Comparison of ENCODE assay signal across 15 cellular contexts in the genomic region with DNA sequence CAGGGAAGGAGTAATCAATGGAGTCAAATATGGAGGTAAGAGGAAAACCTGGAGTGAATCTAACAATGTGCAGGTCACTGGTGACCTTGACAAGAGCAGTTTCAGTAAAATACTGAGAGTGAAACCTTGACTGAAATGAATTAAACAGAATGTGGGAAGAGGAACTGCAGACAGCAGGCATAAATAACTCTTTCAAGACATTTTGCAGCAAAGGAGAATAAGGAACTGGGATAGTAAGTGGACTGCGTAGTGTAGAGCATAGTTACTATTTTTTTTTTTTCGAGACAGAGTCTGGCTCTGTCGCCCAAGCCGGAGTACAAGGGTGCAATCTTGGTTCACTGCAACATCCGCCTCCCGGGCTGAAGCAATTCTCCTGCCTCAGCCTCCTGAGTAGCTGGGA. TPM values are rescaled to one million over a fixed set of nuclear protein-coding genes. Genes with fewer than 3 reads are reported as not detected.
A peak's percentile ranks its signal among the peaks of the same experiment; 100 is the strongest.
DNase-seq lines count a peak whose midpoint lies in the region; ATAC-seq, FAIRE-seq and TF ChIP-seq lines count a peak whose summit lies in the region.
"Had no signal": no experiment of that assay in that cellular context is flagged by ENCODE, and none has a peak within 500 bp of the region (broad histone marks: within the 10 kb centered on the region; RNA-seq: fewer than 3 reads in every experiment).

No MANE protein-coding gene starts in this region.

- H3K27me3 ChIP-seq in K562 (ENCODE audit: control insufficient read depth in 2 of 2, insufficient read depth in 2 of 2, low read length in 2 of 2) = no peaks in the 10 kb centered on the region
- H3K27me3 ChIP-seq: neural progenitor cell, suprapubic skin had no signal

- H3K9me1 ChIP-seq in K562 (ENCODE audit: control insufficient read depth, insufficient read depth, low read length) = no peaks in the 10 kb centered on the region

- WGBS in K562 (ENCODE audit: insufficient coverage, low coverage, missing lambda C conversion rate) = 84% methylated on average over 2 of the region's 6 CpGs

- CTCF ChIA-PET in K562 (lab: Yijun Ruan, JAX; ENCODE audit: low intra/inter-chr PET ratio) = no interaction called here

- POLR2A ChIA-PET in K562 (lab: Yijun Ruan, JAX) = no interaction called here

- H3K9ac ChIP-seq in K562 (ENCODE audit: insufficient read depth in 1 of 2, low read depth in 2 of 2, low read length in 2 of 2) = no peak overlapping the region
- H3K9ac ChIP-seq: neural progenitor cell had no signal

- H4K20me1 ChIP-seq in K562 (replicated peaks; ENCODE audit: control insufficient read depth, insufficient read depth, low read length) = no peaks in the 10 kb centered on the region

- no peak for TF ChIP-seq RAD21 in K562 (CRISPR knock-in tag; conservative IDR thresholded peaks at IDR 0.05 in 1 of 2, IDR thresholded peaks at IDR 0.05 in 1 of 2)

- in situ Hi-C loops in K562 (cut with MboI) = no loop called here

- no peaks in the 10 kb centered on the region for H3K9me3 ChIP-seq in K562 (replicated peaks; ENCODE audit: control insufficient read depth, insufficient read depth, low read depth, low read length)
- H3K9me3 ChIP-seq: suprapubic skin had no signal

- intact Hi-C loops in K562 (cut with micrococcal nuclease) = no loop called here

- BruUV-seq in K562 (replicated peaks; lab: Mats Ljungman, UMichigan) = no TSS peak

- TF ChIP-seq POLR2A in K562 (conservative IDR thresholded peaks at IDR 0.05) = no peak

- peaks cover 28% of the 10 kb centered on the region; the same call in 2 of the 3 replicates for H3K36me3 ChIP-seq in K562 (ENCODE audit: control insufficient read depth, insufficient read depth, low read length)
- H3K36me3 ChIP-seq: neural progenitor cell had no signal

- no peak overlapping the region for H3K4me2 ChIP-seq in K562 (ENCODE audit: insufficient read depth, low read length)
- H3K4me2 ChIP-seq: neural progenitor cell had no signal

- H3K79me2 ChIP-seq in K562 (ENCODE audit: control insufficient read depth, insufficient read depth, low read length) = no peaks in the 10 kb centered on the region

- no peak for TF ChIP-seq CTCF in K562 (IDR thresholded peaks at IDR 0.05 in 2 of 3, conservative IDR thresholded peaks at IDR 0.05 in 1 of 3; ENCODE audit: insufficient read depth in 2 of 3, low read depth in 1 of 3, low read length in 3 of 3)

- no peak for DNase-seq in K562 (ENCODE audit: extremely low read depth in 1 of 4, low spot score in 3 of 4)
- no peak for DNase-seq in NCI-H2107 (lab: John Stamatoyannopoulos, UW)
- no peak for DNase-seq in T-helper 9 cell
- DNase-seq: activated T-cell treated with anti-CD3 and anti-CD28 coated beads, Interleukin-2, amount 50 U/mL, for 4 hours; central memory CD4-positive, alpha-beta T cell; NCI-H526 had no signal

- FAIRE-seq in K562 (lab: Jason Lieb, UNC) = no peak
- FAIRE-seq: GM12892, islet of Langerhans had no signal

- ATAC-seq in GM18499 (IDR thresholded peaks at IDR 0.05; ENCODE audit: insufficient read depth, unreplicated experiment) (peak; percentile 83), GM21515 (IDR thresholded peaks at IDR 0.05; ENCODE audit: unreplicated experiment) (peak; percentile 94), HG03565 (IDR thresholded peaks at IDR 0.05; ENCODE audit: unreplicated experiment) (peak; percentile 93), K562 (no peak), HG02970 (IDR thresholded peaks at IDR 0.05; ENCODE audit: low FRiP score, unreplicated experiment) (no peak), HG03280 (IDR thresholded peaks at IDR 0.05; ENCODE audit: unreplicated experiment) (no peak)
- ATAC-seq: activated T-cell treated with anti-CD3 and anti-CD28 coated beads, Interleukin-2, amount 50 U/mL, for 4 hours had no signal

- H3K4me3 ChIP-seq in K562 = no peak overlapping the region
- H3K4me3 ChIP-seq: neural progenitor cell, suprapubic skin had no signal

- H2AFZ ChIP-seq in K562 (ENCODE audit: low read depth, low read length) = no peak overlapping the region
- H2AFZ ChIP-seq: neural progenitor cell had no signal

- TF ChIP-seq EP300 in K562 (IDR thresholded peaks at IDR 0.05; ENCODE audit: low read length) = no peak

- no peaks in the 10 kb centered on the region for H3K4me1 ChIP-seq in K562 (replicated peaks in 1 of 2; ENCODE audit: control insufficient read depth in 2 of 2, insufficient read depth in 2 of 2, low read length in 2 of 2)
- H3K4me1 ChIP-seq: neural progenitor cell, suprapubic skin had no signal

- no peak overlapping the region for H3K27ac ChIP-seq in K562 (ENCODE audit: extremely low read depth, low read depth, low read length)
- H3K27ac ChIP-seq: neural progenitor cell, suprapubic skin had no signal

TF ChIP-seq in K562, 482 proteins besides CTCF, POLR2A, EP300 and RAD21:
- TF ChIP-seq, protein P1, sequence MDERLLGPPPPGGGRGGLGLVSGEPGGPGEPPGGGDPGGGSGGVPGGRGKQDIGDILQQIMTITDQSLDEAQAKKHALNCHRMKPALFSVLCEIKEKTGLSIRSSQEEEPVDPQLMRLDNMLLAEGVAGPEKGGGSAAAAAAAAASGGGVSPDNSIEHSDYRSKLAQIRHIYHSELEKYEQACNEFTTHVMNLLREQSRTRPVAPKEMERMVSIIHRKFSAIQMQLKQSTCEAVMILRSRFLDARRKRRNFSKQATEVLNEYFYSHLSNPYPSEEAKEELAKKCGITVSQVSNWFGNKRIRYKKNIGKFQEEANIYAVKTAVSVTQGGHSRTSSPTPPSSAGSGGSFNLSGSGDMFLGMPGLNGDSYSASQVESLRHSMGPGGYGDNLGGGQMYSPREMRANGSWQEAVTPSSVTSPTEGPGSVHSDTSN (CRISPR knock-in tag; IDR thresholded peaks at IDR 0.05; ENCODE audit: low read depth) = no peak
- TF ChIP-seq, protein P1 (tag; conservative IDR thresholded peaks at IDR 0.05; ENCODE audit: low read depth) = 0 out of 2 replicates have a peak, but pooled peaks have one; percentile 40
- TF ChIP-seq, protein P2, sequence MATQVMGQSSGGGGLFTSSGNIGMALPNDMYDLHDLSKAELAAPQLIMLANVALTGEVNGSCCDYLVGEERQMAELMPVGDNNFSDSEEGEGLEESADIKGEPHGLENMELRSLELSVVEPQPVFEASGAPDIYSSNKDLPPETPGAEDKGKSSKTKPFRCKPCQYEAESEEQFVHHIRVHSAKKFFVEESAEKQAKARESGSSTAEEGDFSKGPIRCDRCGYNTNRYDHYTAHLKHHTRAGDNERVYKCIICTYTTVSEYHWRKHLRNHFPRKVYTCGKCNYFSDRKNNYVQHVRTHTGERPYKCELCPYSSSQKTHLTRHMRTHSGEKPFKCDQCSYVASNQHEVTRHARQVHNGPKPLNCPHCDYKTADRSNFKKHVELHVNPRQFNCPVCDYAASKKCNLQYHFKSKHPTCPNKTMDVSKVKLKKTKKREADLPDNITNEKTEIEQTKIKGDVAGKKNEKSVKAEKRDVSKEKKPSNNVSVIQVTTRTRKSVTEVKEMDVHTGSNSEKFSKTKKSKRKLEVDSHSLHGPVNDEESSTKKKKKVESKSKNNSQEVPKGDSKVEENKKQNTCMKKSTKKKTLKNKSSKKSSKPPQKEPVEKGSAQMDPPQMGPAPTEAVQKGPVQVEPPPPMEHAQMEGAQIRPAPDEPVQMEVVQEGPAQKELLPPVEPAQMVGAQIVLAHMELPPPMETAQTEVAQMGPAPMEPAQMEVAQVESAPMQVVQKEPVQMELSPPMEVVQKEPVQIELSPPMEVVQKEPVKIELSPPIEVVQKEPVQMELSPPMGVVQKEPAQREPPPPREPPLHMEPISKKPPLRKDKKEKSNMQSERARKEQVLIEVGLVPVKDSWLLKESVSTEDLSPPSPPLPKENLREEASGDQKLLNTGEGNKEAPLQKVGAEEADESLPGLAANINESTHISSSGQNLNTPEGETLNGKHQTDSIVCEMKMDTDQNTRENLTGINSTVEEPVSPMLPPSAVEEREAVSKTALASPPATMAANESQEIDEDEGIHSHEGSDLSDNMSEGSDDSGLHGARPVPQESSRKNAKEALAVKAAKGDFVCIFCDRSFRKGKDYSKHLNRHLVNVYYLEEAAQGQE (CRISPR knock-in tag; IDR thresholded peaks at IDR 0.05; ENCODE audit: low read depth) = no peak
- TF ChIP-seq MEIS2 (IDR thresholded peaks at IDR 0.05; ENCODE audit: partially characterized antibody) = peak; percentile 29

RNA-seq across cellular contexts. Expression of a gene that starts 24.0 kb away (rescaled TPM):
- 379 and 688 TPM in 2 replicates for total RNA-seq in K562 (2011; cell fraction: chromatin; rRNA removed; ENCODE audit: low replicate concordance)
- 193 and 197 TPM in 2 replicates for total RNA-seq in K562 (2011; cell fraction: nucleolus; rRNA removed)
- total RNA-seq in K562 (2011; cell fraction: nucleoplasm; rRNA removed) = 341 and 464 TPM in 2 replicates
- total RNA-seq in K562 (2014; rRNA removed) (475 and 540 TPM in 2 replicates), K562 (2014; rRNA removed; fragmentation: Illumina TruSeq; extraction: Trizol) (671 and 744 TPM in 2 replicates), K562 (2015; rRNA removed; fragmentation: Illumina TruSeq; extraction: Trizol) (587 and 622 TPM in 2 replicates), K562 (2021) (421 and 459 TPM in 2 replicates)
- polyA plus RNA-seq in K562 (2011; rRNA removed) (461 and 523 TPM in 2 replicates), K562 (2014; fragmentation: Illumina TruSeq; extraction: Trizol) (534 and 616 TPM in 2 replicates), K562 (2014; fragmentation: Nextera tagmentation; extraction: Ambion mirVana) (100 to 1,000 TPM; 468 to 638 TPM), K562 (2014; rRNA removed) (352 and 405 TPM in 2 replicates)
- 199 and 265 TPM in 2 replicates for polyA plus RNA-seq in K562 (2011; cell fraction: cytosol; rRNA removed)
- 464 and 535 TPM in 2 replicates for polyA plus RNA-seq in K562 (2011; cell fraction: nucleus; rRNA removed)
- polyA plus RNA-seq in K562 (2012) = 368 and 402 TPM in 2 replicates
- polyA minus RNA-seq in K562 (2011; rRNA and poly(A)+ RNA removed) = 441 and 529 TPM in 2 replicates
- polyA minus RNA-seq in K562 (2011; cell fraction: cytosol; rRNA and poly(A)+ RNA removed) = 333 and 352 TPM in 2 replicates
- 173 and 327 TPM in 2 replicates for polyA minus RNA-seq in K562 (2011; cell fraction: nucleus; rRNA and poly(A)+ RNA removed)

Comparison
In these comparisons a context has a peak if more than half of its experiments do, and no peak if none do; other contexts are left out.
1. ATAC-seq: peak in GM18499 (single experiment), GM21515 (single experiment) and HG03565 (single experiment); none in K562 (single experiment), HG02970 (single experiment) and HG03280 (single experiment).